Comparison of ENCODE assay signal across 11 cellular contexts in the genomic region with DNA sequence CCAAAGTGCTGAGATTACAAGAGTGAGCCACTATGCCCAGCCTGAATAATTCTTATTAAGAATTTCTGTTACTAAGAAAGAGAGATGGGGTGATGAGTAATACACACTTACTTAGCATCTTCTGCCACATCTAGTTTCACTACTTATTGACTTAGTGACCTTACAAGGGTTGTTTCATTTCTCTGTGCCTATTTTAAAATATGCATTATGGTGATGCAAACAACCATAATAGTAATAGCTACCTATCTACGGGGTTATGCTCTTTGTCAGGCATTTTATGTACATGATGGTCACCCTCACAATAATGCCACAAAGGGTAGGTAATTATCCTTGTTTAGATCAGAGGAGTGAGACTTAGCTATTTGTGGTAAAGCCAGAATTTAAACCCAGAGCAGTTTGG.
DNase-seq lines count a peak whose midpoint lies in the region; ATAC-seq and TF ChIP-seq lines count a peak whose summit lies in the region.
"Had no signal": no experiment of that assay in that cellular context is flagged by ENCODE, and none has a peak within 500 bp of the region (broad histone marks: within the 10 kb centered on the region; RNA-seq: fewer than 3 reads in every experiment).

No MANE protein-coding gene starts in this region.

- H3K36me3 Mint-ChIP-seq in T-helper 2 cell treated with Interferon-gamma antibody and Interleukin-4, amounts not matched to agents 5 μg/mL and 100 μg/mL, for 36 hours (ENCODE audit: low read depth): no peaks in the 10 kb centered on the region
- H3K36me3 Mint-ChIP-seq: activated naive CD8-positive, alpha-beta T cell had no signal

- no peak overlapping the region for H3K27ac ChIP-seq in heart right ventricle
- H3K27ac ChIP-seq: thoracic aorta had no signal

- 77 to 79% methylated on average over 1 of the region's 1 CpG for WGBS in heart right ventricle, 2 donors

- no peak overlapping the region for H3K27ac Mint-ChIP-seq in T-helper 2 cell treated with Interferon-gamma antibody and Interleukin-4, amounts not matched to agents 5 μg/mL and 100 μg/mL, for 36 hours
- H3K27ac Mint-ChIP-seq: activated CD4-positive, alpha-beta T cell treated with anti-CD3 and anti-CD28 coated beads, Interleukin-2, amount 10 ng/mL, durations not matched to agents 7 days and 5 days; activated naive CD8-positive, alpha-beta T cell had no signal

- TF ChIP-seq CTCF in GM10266 (IDR thresholded peaks at IDR 0.05; ENCODE audit: control insufficient read depth, insufficient read depth, low read depth, missing control alignments): no peak
- no peak for TF ChIP-seq CTCF in heart right ventricle (IDR thresholded peaks at IDR 0.05)

- DNase-seq in GM10266 (ENCODE audit: extremely low spot score) (peak; percentile 5), heart right ventricle (no peak), NCI-H2029 (lab: John Stamatoyannopoulos, UW) (no peak)
- no peak for DNase-seq in T-helper 2 cell treated with Interferon-gamma antibody and Interleukin-4, amounts not matched to agents 5 μg/mL and 100 μg/mL, for 36 hours (ENCODE audit: low spot score)
- DNase-seq in NK-92 treated with Interleukin-12 subunit alpha and Interleukin-12 subunit beta, amount 100 ng/mL, for 24 hours (lab: John Stamatoyannopoulos, UW): no peak
- DNase-seq: activated CD4-positive, alpha-beta T cell treated with anti-CD3 and anti-CD28 coated beads, Interleukin-2, amount 10 ng/mL, durations not matched to agents 7 days and 5 days had no signal

- H3K9me3 Mint-ChIP-seq in T-helper 2 cell treated with Interferon-gamma antibody and Interleukin-4, amounts not matched to agents 5 μg/mL and 100 μg/mL, for 36 hours: no peaks in the 10 kb centered on the region
- H3K9me3 Mint-ChIP-seq: activated CD4-positive, alpha-beta T cell treated with anti-CD3 and anti-CD28 coated beads, Interleukin-2, amount 10 ng/mL, durations not matched to agents 7 days and 5 days had no signal

- no peaks in the 10 kb centered on the region for H3K36me3 ChIP-seq in heart right ventricle
- H3K36me3 ChIP-seq: thoracic aorta had no signal

- ATAC-seq in GM19025 (IDR thresholded peaks at IDR 0.05; ENCODE audit: low read depth, unreplicated experiment): peak; percentile 74
- peak; percentile 91 for ATAC-seq in GM21825 (IDR thresholded peaks at IDR 0.05; ENCODE audit: unreplicated experiment)
- ATAC-seq in HG03175 (IDR thresholded peaks at IDR 0.05; ENCODE audit: unreplicated experiment): peak; percentile 93
- ATAC-seq in heart right ventricle: no peak

- no peaks in the 10 kb centered on the region for H3K27me3 ChIP-seq in heart right ventricle

- intact Hi-C loops in heart right ventricle (cut with DNase I): no loop called here

- no peak overlapping the region for H3K4me3 Mint-ChIP-seq in T-helper 2 cell treated with Interferon-gamma antibody and Interleukin-4, amounts not matched to agents 5 μg/mL and 100 μg/mL, for 36 hours
- H3K4me3 Mint-ChIP-seq: activated CD4-positive, alpha-beta T cell treated with anti-CD3 and anti-CD28 coated beads, Interleukin-2, amount 10 ng/mL, durations not matched to agents 7 days and 5 days; activated naive CD8-positive, alpha-beta T cell had no signal

- no peak overlapping the region for H3K4me3 ChIP-seq in heart right ventricle
- H3K4me3 ChIP-seq: thoracic aorta had no signal

- no peaks in the 10 kb centered on the region for H3K27me3 Mint-ChIP-seq in T-helper 2 cell treated with Interferon-gamma antibody and Interleukin-4, amounts not matched to agents 5 μg/mL and 100 μg/mL, for 36 hours (ENCODE audit: low read depth)
- H3K27me3 Mint-ChIP-seq: activated CD4-positive, alpha-beta T cell treated with anti-CD3 and anti-CD28 coated beads, Interleukin-2, amount 10 ng/mL, durations not matched to agents 7 days and 5 days; activated naive CD8-positive, alpha-beta T cell had no signal

- H3K9me3 ChIP-seq in heart right ventricle: no peaks in the 10 kb centered on the region
- H3K9me3 ChIP-seq: thoracic aorta had no signal

- no peaks in the 10 kb centered on the region for H3K4me1 ChIP-seq in heart right ventricle

- no peaks in the 10 kb centered on the region for H3K4me1 Mint-ChIP-seq in T-helper 2 cell treated with Interferon-gamma antibody and Interleukin-4, amounts not matched to agents 5 μg/mL and 100 μg/mL, for 36 hours (ENCODE audit: low read depth)
- H3K4me1 Mint-ChIP-seq: activated CD4-positive, alpha-beta T cell treated with anti-CD3 and anti-CD28 coated beads, Interleukin-2, amount 10 ng/mL, durations not matched to agents 7 days and 5 days had no signal

Comparison
In these comparisons a context has a peak if more than half of its experiments do, and no peak if none do; other contexts are left out.
1. ATAC-seq: peak in GM19025 (single experiment), GM21825 (single experiment) and HG03175 (single experiment); none in heart right ventricle (0 of 8).